Comparison of ENCODE assay signal across 8 cellular contexts in genomic region chr11:71448257-71449161, GRCh38. TPM values are rescaled to one million over a fixed set of nuclear protein-coding genes. Genes with fewer than 3 reads are reported as not detected.
DNase-seq lines count a peak whose midpoint lies in the region; ATAC-seq and TF ChIP-seq lines count a peak whose summit lies in the region.

Gene DHCR7 (minus strand): TSS chr11:71448393. CDS start chr11:71444952, 3,441 bp downstream.

- DNase-seq in GM13977 (ENCODE audit: low spot score), result peak; percentile 99
- DNase-seq in NCI-H146 treated with DMSO at 0.1 percent for 48 hours (lab: John Stamatoyannopoulos, UW; ENCODE audit: unreplicated experiment), result peak; percentile 90
- DNase-seq in T-helper 1 cell, result peak; percentile 86 to 94 (median 90)
- peak; percentile 95 to 98 (median 97) for DNase-seq in adrenal gland
- peak; percentile 95 to 98 (median 97) for DNase-seq in heart left ventricle
- DNase-seq in posterior cingulate gyrus, result peak; percentile 94 to 99 (median 98)
- peak; percentile 98 to 99 for DNase-seq in upper lobe of left lung

- H3K4me3 ChIP-seq in adrenal gland (peak within 1 kb of the TSS; percentile 13 to 84 (median 62)), heart left ventricle (peak within 1 kb of the TSS; percentile 59 to 98 (median 83)), upper lobe of left lung (peak within 1 kb of the TSS; percentile 58 to 86 (median 62))

- H3K36me3 ChIP-seq in adrenal gland (replicated peaks in 1 of 2) (peaks cover 0 to 7% of the 10 kb centered on the region in 2 donors), heart left ventricle (peaks cover 0 to 14% (median 9%) of the 10 kb centered on the region in 9 donors), upper lobe of left lung (peaks cover 6 to 17% (median 10%) of the 10 kb centered on the region in 4 donors)

- H3K27ac ChIP-seq in adrenal gland, result peak within 1 kb of the TSS; percentile 61 to 95 (median 84)
- peak within 1 kb of the TSS; percentile 41 to 78 (median 58) for H3K27ac ChIP-seq in heart left ventricle
- peak within 1 kb of the TSS; percentile 67 to 91 (median 80) for H3K27ac ChIP-seq in upper lobe of left lung

- peak; percentile 75 for ATAC-seq in HG02870 (IDR thresholded peaks at IDR 0.05; ENCODE audit: unreplicated experiment)
- peak; percentile 87 to 91 (median 90) for ATAC-seq in heart left ventricle
- peak; percentile 89 to 92 for ATAC-seq in upper lobe of left lung (ENCODE audit: low FRiP score in 2 of 2)

- no peaks in the 10 kb centered on the region for H3K9me3 ChIP-seq in adrenal gland (replicated peaks in 1 of 3)
- peaks cover 0 to 6% (median 0%) of the 10 kb centered on the region in 12 donors for H3K9me3 ChIP-seq in heart left ventricle
- H3K9me3 ChIP-seq in upper lobe of left lung, result no peaks in the 10 kb centered on the region

- TF ChIP-seq POLR2A in adrenal gland (IDR thresholded peaks at IDR 0.05) (peak; percentile 32 to 57), heart left ventricle (IDR thresholded peaks at IDR 0.05) (peak in 1 of 2 donors; percentile 25), upper lobe of left lung (IDR thresholded peaks at IDR 0.05) (peak in 1 of 4 donors; percentile 72)

- TF ChIP-seq EP300 in upper lobe of left lung (IDR thresholded peaks at IDR 0.05), result no peak

- 0 to 8% (median 1%) methylated on average over 8 to 78 of the region's 78 CpGs for WGBS in adrenal gland, 4 donors
- 1 to 2% (median 1%) methylated on average over 44 to 78 of the region's 78 CpGs for WGBS in heart left ventricle, 4 donors
- WGBS in upper lobe of left lung, 2 donors, result 1 to 4% methylated on average over 5 to 48 of the region's 78 CpGs

- intact Hi-C loops in adrenal gland (cut with DNase I), result no loop called here
- intact Hi-C loops in heart left ventricle (cut with DNase I), result no loop called here
- intact Hi-C loops in posterior cingulate gyrus (cut with DNase I), result no loop called here

- TF ChIP-seq CTCF in GM13977 (IDR thresholded peaks at IDR 0.05; ENCODE audit: extremely low read depth, insufficient read depth, missing control alignments) (no peak), adrenal gland (IDR thresholded peaks at IDR 0.05) (peak in 1 of 6 experiments; percentile 16), heart left ventricle (IDR thresholded peaks at IDR 0.05) (peak in 1 of 12 donors; percentile 3), upper lobe of left lung (IDR thresholded peaks at IDR 0.05) (peak in 3 of 6 experiments; percentile 6 to 54 (median 38))

- H3K27me3 ChIP-seq in adrenal gland (no peaks in the 10 kb centered on the region), heart left ventricle (no peaks in the 10 kb centered on the region), upper lobe of left lung (no peaks in the 10 kb centered on the region)

- in situ Hi-C loops in GM13977 (cut with MboI; ENCODE audit: low pct_unique_long_range_greater_than_20kb, low sequenced_read_pairs, unreplicated experiment), result no loop called here

- peaks cover 33 to 46% of the 10 kb centered on the region in 2 donors for H3K4me1 ChIP-seq in adrenal gland (replicated peaks in 1 of 2)
- H3K4me1 ChIP-seq in heart left ventricle, result peaks cover 0 to 43% (median 18%) of the 10 kb centered on the region in 12 donors
- peaks cover 29 to 41% (median 32%) of the 10 kb centered on the region in 4 donors for H3K4me1 ChIP-seq in upper lobe of left lung

RNA-seq across cellular contexts. Expression of gene DHCR7, which starts in this region (rescaled TPM):
- total RNA-seq in adrenal gland (100 to 1,000 TPM in 3 of 8 donors, 10 to 100 TPM in 5; 53.1 to 904 (median 85.3) TPM), heart left ventricle (10 to 100 TPM; 19.8 to 44.5 (median 30.8) TPM), upper lobe of left lung (10 to 100 TPM in 5 of 6 donors, 1 to 10 TPM in 1; 5.2 to 96.1 (median 66.4) TPM)
- polyA plus RNA-seq in adrenal gland (100 to 1,000 TPM in 1 of 3 donors, 10 to 100 TPM in 2; 31.8 to 690 (median 56.3) TPM), heart left ventricle (10 to 100 TPM; 12.6 to 22.2 TPM)

Comparison
In these comparisons a context has a peak if more than half of its experiments do, and no peak if none do; other contexts are left out.
1. Peak in every context shown above with its lines: DNase-seq, ATAC-seq, H3K4me3 ChIP-seq and H3K27ac ChIP-seq.